22 cellular contexts compared by ENCODE assay signal in genomic region chr2:233094614-233095013, GRCh38. TPM values are rescaled to one million over a fixed set of nuclear protein-coding genes. Genes with fewer than 3 reads are reported as not detected.
DNase-seq lines count a peak whose midpoint lies in the region; ATAC-seq, FAIRE-seq and TF ChIP-seq lines count a peak whose summit lies in the region.
"Had no signal": no experiment of that assay in that cellular context is flagged by ENCODE, and none has a peak within 500 bp of the region (broad histone marks: within the 10 kb centered on the region; RNA-seq: fewer than 3 reads in every experiment).

No MANE protein-coding gene starts in this region.

- WGBS in K562 (ENCODE audit: insufficient coverage, low coverage, missing lambda C conversion rate), result 62% methylated on average over 6 of the region's 6 CpGs

- intact Hi-C loops in CD14-positive monocyte (cut with micrococcal nuclease), result loop anchor here in 1 of 2 donors (5.0 to 10.0 kb wide), 2 partner anchors 32 to 150 kb away; partner anchors contain the start of gene INPP5D
- intact Hi-C loops in CD8-positive, alpha-beta T cell (cut with DNase I, micrococcal nuclease), result no loop called here
- intact Hi-C loops in K562 (cut with micrococcal nuclease), result no loop called here

- H3K9me3 ChIP-seq in CD8-positive, alpha-beta T cell (ENCODE audit: low read length), result no peaks in the 10 kb centered on the region
- H3K9me3 ChIP-seq in K562 (replicated peaks; ENCODE audit: control insufficient read depth, insufficient read depth, low read depth, low read length), result no peaks in the 10 kb centered on the region
- H3K9me3 ChIP-seq: Caco-2, esophagus muscularis mucosa, gastroesophageal sphincter, tibial artery had no signal

- H3K27ac Mint-ChIP-seq in CD14-positive monocyte (peak overlapping the region in 4 of 7 donors; percentile 10 to 63 (median 38)), naive B cell (peak overlapping the region in 5 of 6 donors; percentile 13 to 86 (median 84))
- H3K27ac Mint-ChIP-seq in CD8-positive, alpha-beta T cell, result peak overlapping the region; percentile 60
- H3K27ac Mint-ChIP-seq in activated CD8-positive, alpha-beta memory T cell treated with anti-CD3 and anti-CD28 coated beads, Interleukin-2, amount 10 ng/mL, durations not matched to agents 7 days and 5 days, result no peak overlapping the region
- H3K27ac Mint-ChIP-seq: activated naive CD8-positive, alpha-beta T cell treated with anti-CD3 and anti-CD28 coated beads, Interleukin-2, amount 50 U/mL, for 24 hours; activated T-helper 1 cell treated with anti-CD3 and anti-CD28 coated beads, Interleukin-12 subunit alpha, Interleukin-12 subunit beta, Interleukin-2, Interleukin-4 antibody, amounts not matched to agents 30 ng/mL and 10 ng/mL and 1 ng/mL, durations not matched to agents 14 hours and 24 hours and 36 hours; stimulated activated naive CD8-positive, alpha-beta T cell treated with anti-CD3 and anti-CD28 coated beads, Interleukin-15, Interleukin-2, amounts not matched to agents 100 ng/mL and 50 ng/mL, for 24 hours had no signal

- H3K4me2 ChIP-seq in K562 (ENCODE audit: insufficient read depth, low read length), result no peak overlapping the region

- FAIRE-seq in K562 (lab: Jason Lieb, UNC), result no peak
- FAIRE-seq: H1, keratinocyte had no signal

- no peaks in the 10 kb centered on the region for H3K27me3 ChIP-seq in CD8-positive, alpha-beta T cell (ENCODE audit: insufficient read depth, low read length)
- no peaks in the 10 kb centered on the region for H3K27me3 ChIP-seq in K562 (ENCODE audit: control insufficient read depth in 2 of 2, insufficient read depth in 2 of 2, low read length in 2 of 2)

- H3K9me1 ChIP-seq in K562 (ENCODE audit: control insufficient read depth, insufficient read depth, low read length), result no peaks in the 10 kb centered on the region

- no TSS peak for BruUV-seq in K562 (replicated peaks; lab: Mats Ljungman, UMichigan)

- TF ChIP-seq EP300 in K562 (IDR thresholded peaks at IDR 0.05; ENCODE audit: low read length), result no peak

- no peaks in the 10 kb centered on the region for H3K79me2 ChIP-seq in K562 (ENCODE audit: control insufficient read depth, insufficient read depth, low read length)

- H3K4me1 ChIP-seq in CD8-positive, alpha-beta T cell (ENCODE audit: insufficient read depth, low read length), result peaks cover 19% of the 10 kb centered on the region
- H3K4me1 ChIP-seq in K562 (replicated peaks in 1 of 2; ENCODE audit: control insufficient read depth in 2 of 2, insufficient read depth in 2 of 2, low read length in 2 of 2), result peaks cover 25 to 37% of the 10 kb centered on the region in 2 experiments
- H3K4me1 ChIP-seq: Caco-2, esophagus muscularis mucosa, gastroesophageal sphincter, tibial artery had no signal

- H3K9me3 Mint-ChIP-seq in CD14-positive monocyte, result no peaks in the 10 kb centered on the region
- H3K9me3 Mint-ChIP-seq in CD8-positive, alpha-beta T cell, result no peaks in the 10 kb centered on the region
- H3K9me3 Mint-ChIP-seq in naive B cell, result no peaks in the 10 kb centered on the region
- H3K9me3 Mint-ChIP-seq in activated CD8-positive, alpha-beta memory T cell treated with anti-CD3 and anti-CD28 coated beads, Interleukin-2, amount 10 ng/mL, durations not matched to agents 7 days and 5 days (ENCODE audit: low read depth), result no peaks in the 10 kb centered on the region
- H3K9me3 Mint-ChIP-seq: activated T-helper 1 cell treated with anti-CD3 and anti-CD28 coated beads, Interleukin-12 subunit alpha, Interleukin-12 subunit beta, Interleukin-2, Interleukin-4 antibody, amounts not matched to agents 30 ng/mL and 10 ng/mL and 1 ng/mL, durations not matched to agents 14 hours and 24 hours and 36 hours; stimulated activated naive CD8-positive, alpha-beta T cell treated with anti-CD3 and anti-CD28 coated beads, Interleukin-15, Interleukin-2, amounts not matched to agents 100 ng/mL and 50 ng/mL, for 24 hours had no signal

- H3K27ac ChIP-seq in CD8-positive, alpha-beta T cell (ENCODE audit: low read depth, low read length), result no peak overlapping the region
- no peak overlapping the region for H3K27ac ChIP-seq in K562 (ENCODE audit: extremely low read depth, low read depth, low read length)
- no peak overlapping the region for H3K27ac ChIP-seq in RWPE1
- H3K27ac ChIP-seq: esophagus muscularis mucosa, gastroesophageal sphincter, tibial artery had no signal

- peak overlapping the region; percentile 17; the same call in 1 of the 2 replicates for H2AFZ ChIP-seq in K562 (ENCODE audit: low read depth, low read length)

- ATAC-seq in CD8-positive, alpha-beta T cell, result no peak
- ATAC-seq in K562 (no peak), naive B cell (ENCODE audit: low read depth in 2 of 2) (no peak), HG02798 (IDR thresholded peaks at IDR 0.05; ENCODE audit: poor library complexity, unreplicated experiment) (no peak)
- ATAC-seq in activated CD8-positive, alpha-beta memory T cell treated with anti-CD3 and anti-CD28 coated beads, Interleukin-2, amount 10 ng/mL, durations not matched to agents 7 days and 5 days, result no peak
- ATAC-seq: activated naive CD8-positive, alpha-beta T cell treated with anti-CD3 and anti-CD28 coated beads, Interleukin-2, amount 50 U/mL, for 24 hours; gastroesophageal sphincter had no signal

- in situ Hi-C loops in K562 (cut with MboI), result no loop called here

- no peak for TF ChIP-seq POLR2A in K562 (conservative IDR thresholded peaks at IDR 0.05)

- H3K27me3 Mint-ChIP-seq in CD14-positive monocyte (ENCODE audit: low read depth in 3 of 3) (no peaks in the 10 kb centered on the region), naive B cell (no peaks in the 10 kb centered on the region)
- no peaks in the 10 kb centered on the region for H3K27me3 Mint-ChIP-seq in CD8-positive, alpha-beta T cell (ENCODE audit: low read depth)
- no peaks in the 10 kb centered on the region for H3K27me3 Mint-ChIP-seq in activated CD8-positive, alpha-beta memory T cell treated with anti-CD3 and anti-CD28 coated beads, Interleukin-2, amount 10 ng/mL, durations not matched to agents 7 days and 5 days
- H3K27me3 Mint-ChIP-seq: activated naive CD8-positive, alpha-beta T cell treated with anti-CD3 and anti-CD28 coated beads, Interleukin-2, amount 50 U/mL, for 24 hours; stimulated activated naive CD8-positive, alpha-beta T cell treated with anti-CD3 and anti-CD28 coated beads, Interleukin-15, Interleukin-2, amounts not matched to agents 100 ng/mL and 50 ng/mL, for 24 hours had no signal

- CTCF ChIA-PET in CD8-positive, alpha-beta T cell (lab: Charles Lee), result no interaction called here
- CTCF ChIA-PET in K562 (lab: Yijun Ruan, JAX; ENCODE audit: low intra/inter-chr PET ratio), result no interaction called here
- CTCF ChIA-PET in RWPE1 (lab: Yijun Ruan, JAX), result no interaction called here
- CTCF ChIA-PET in activated CD8-positive, alpha-beta memory T cell treated with anti-CD3 and anti-CD28 coated beads, Interleukin-2, amount 10 ng/mL, durations not matched to agents 7 days and 5 days (lab: Charles Lee), result no interaction called here

- no peak overlapping the region for H3K4me3 Mint-ChIP-seq in CD14-positive monocyte
- no peak overlapping the region for H3K4me3 Mint-ChIP-seq in CD8-positive, alpha-beta T cell
- peak overlapping the region in 6 of 8 donors; percentile 31 to 78 (median 56) for H3K4me3 Mint-ChIP-seq in naive B cell
- no peak overlapping the region for H3K4me3 Mint-ChIP-seq in activated CD8-positive, alpha-beta memory T cell treated with anti-CD3 and anti-CD28 coated beads, Interleukin-2, amount 10 ng/mL, durations not matched to agents 7 days and 5 days
- H3K4me3 Mint-ChIP-seq: activated naive CD8-positive, alpha-beta T cell treated with anti-CD3 and anti-CD28 coated beads, Interleukin-2, amount 50 U/mL, for 24 hours; activated T-helper 1 cell treated with anti-CD3 and anti-CD28 coated beads, Interleukin-12 subunit alpha, Interleukin-12 subunit beta, Interleukin-2, Interleukin-4 antibody, amounts not matched to agents 30 ng/mL and 10 ng/mL and 1 ng/mL, durations not matched to agents 14 hours and 24 hours and 36 hours; stimulated activated naive CD8-positive, alpha-beta T cell treated with anti-CD3 and anti-CD28 coated beads, Interleukin-15, Interleukin-2, amounts not matched to agents 100 ng/mL and 50 ng/mL, for 24 hours had no signal

- POLR2A ChIA-PET in CD8-positive, alpha-beta T cell (lab: Charles Lee), result interaction anchor here (1.5 kb wide), 1 partner anchor 35 kb away, joined by 3 read pairs; the partner anchor contains the start of gene INPP5D
- POLR2A ChIA-PET in K562 (lab: Yijun Ruan, JAX) (no interaction called here), RWPE1 (lab: Yijun Ruan, JAX; ENCODE audit: low non-redundant PET) (no interaction called here)

- TF ChIP-seq CTCF in CD14-positive monocyte (IDR thresholded peaks at IDR 0.05) (no peak), K562 (IDR thresholded peaks at IDR 0.05 in 2 of 3, conservative IDR thresholded peaks at IDR 0.05 in 1 of 3; ENCODE audit: insufficient read depth in 2 of 3, low read depth in 1 of 3, low read length in 3 of 3) (no peak), RWPE1 (conservative IDR thresholded peaks at IDR 0.05; ENCODE audit: low read depth) (no peak)
- no peak for TF ChIP-seq CTCF in CD8-positive, alpha-beta T cell (IDR thresholded peaks at IDR 0.05)

- no peak for DNase-seq in CD14-positive monocyte (ENCODE audit: low spot score)
- DNase-seq in CD8-positive, alpha-beta T cell, result no peak
- no peak for DNase-seq in K562 (ENCODE audit: extremely low read depth in 1 of 4, low spot score in 3 of 4)
- DNase-seq in naive B cell, result no peak
- DNase-seq in RWPE1 (ENCODE audit: low spot score), result no peak
- no peak for DNase-seq in activated CD8-positive, alpha-beta memory T cell treated with anti-CD3 and anti-CD28 coated beads, Interleukin-2, amount 10 ng/mL, durations not matched to agents 7 days and 5 days
- DNase-seq: activated CD4-positive, alpha-beta T cell treated with anti-CD3 and anti-CD28 coated beads for 1 hour; activated naive CD8-positive, alpha-beta T cell treated with anti-CD3 and anti-CD28 coated beads, Interleukin-2, amount 50 U/mL, for 24 hours; Caco-2; hypothalamus; NCI-H1105; NCI-H524 treated with DMSO at 0.1 percent for 48 hours; nucleus accumbens; stimulated activated CD4-positive, alpha-beta T cell treated with anti-CD3 and anti-CD28 coated beads, Interleukin-4, amount 100 ng/mL, for 1 hour had no signal

- no peak for TF ChIP-seq RAD21 in K562 (CRISPR knock-in tag; conservative IDR thresholded peaks at IDR 0.05 in 1 of 2, IDR thresholded peaks at IDR 0.05 in 1 of 2)

- H3K36me3 Mint-ChIP-seq in CD14-positive monocyte (peaks cover 54 to 69% of the 10 kb centered on the region in 2 donors), naive B cell (peaks cover 0 to 16% of the 10 kb centered on the region in 2 donors)
- H3K36me3 Mint-ChIP-seq in CD8-positive, alpha-beta T cell, result peaks cover 60% of the 10 kb centered on the region
- H3K36me3 Mint-ChIP-seq in activated CD8-positive, alpha-beta memory T cell treated with anti-CD3 and anti-CD28 coated beads, Interleukin-2, amount 10 ng/mL, durations not matched to agents 7 days and 5 days, result peaks cover 45% of the 10 kb centered on the region

- no peaks in the 10 kb centered on the region for H4K20me1 ChIP-seq in K562 (replicated peaks; ENCODE audit: control insufficient read depth, insufficient read depth, low read length)

- no peak overlapping the region for H3K4me3 ChIP-seq in CD8-positive, alpha-beta T cell (ENCODE audit: low read depth, low read length)
- H3K4me3 ChIP-seq in K562, result no peak overlapping the region
- H3K4me3 ChIP-seq: esophagus muscularis mucosa, gastroesophageal sphincter, tibial artery had no signal

- no peak overlapping the region for H3K9ac ChIP-seq in K562 (ENCODE audit: insufficient read depth in 1 of 2, low read depth in 2 of 2, low read length in 2 of 2)

- peaks cover 4% of the 10 kb centered on the region for H3K36me3 ChIP-seq in CD8-positive, alpha-beta T cell (ENCODE audit: insufficient read depth, low read length)
- no peaks in the 10 kb centered on the region for H3K36me3 ChIP-seq in K562 (ENCODE audit: control insufficient read depth, insufficient read depth, low read length)
- H3K36me3 ChIP-seq: esophagus muscularis mucosa, gastroesophageal sphincter, tibial artery had no signal

- peaks cover 60% of the 10 kb centered on the region for H3K4me1 Mint-ChIP-seq in CD14-positive monocyte
- H3K4me1 Mint-ChIP-seq in CD8-positive, alpha-beta T cell (ENCODE audit: low read depth), result peaks cover 65% of the 10 kb centered on the region
- H3K4me1 Mint-ChIP-seq in naive B cell, result peaks cover 74 to 93% (median 87%) of the 10 kb centered on the region in 3 donors
- peaks cover 40% of the 10 kb centered on the region for H3K4me1 Mint-ChIP-seq in activated CD8-positive, alpha-beta memory T cell treated with anti-CD3 and anti-CD28 coated beads, Interleukin-2, amount 10 ng/mL, durations not matched to agents 7 days and 5 days

RNA-seq across cellular contexts. Expression of gene INPP5D, which starts 34.5 kb away (rescaled TPM):
- polyA plus RNA-seq in CD14-positive monocyte (10 to 100 TPM; 30.6 to 54.8 TPM), K562 (2011; rRNA removed) (0.78 and 9.7 TPM in 2 replicates), K562 (2014; fragmentation: Illumina TruSeq; extraction: Trizol) (3.7 and 4.2 TPM in 2 replicates), K562 (2014; fragmentation: Nextera tagmentation; extraction: Ambion mirVana) (under 1 TPM; 0.55 to 0.63 TPM), K562 (2014; rRNA removed) (1.9 and 2.2 TPM in 2 replicates), naive B cell (ENCODE audit: low read depth in 6 of 6) (100 to 1,000 TPM in 4 of 6 donors, 10 to 100 TPM in 2; 56.8 to 230 (median 102) TPM)
- total RNA-seq in CD8-positive, alpha-beta T cell, result 100 to 1,000 TPM; 105 to 121 TPM
- 2.4 and 2.7 TPM in 2 replicates for total RNA-seq in K562 (2011; cell fraction: chromatin; rRNA removed; ENCODE audit: low replicate concordance)
- total RNA-seq in K562 (2011; cell fraction: nucleolus; rRNA removed), result 1.5 and 1.6 TPM in 2 replicates
- total RNA-seq in K562 (2011; cell fraction: nucleoplasm; rRNA removed), result 1.3 and 3.4 TPM in 2 replicates
- total RNA-seq in K562 (2014; rRNA removed) (1.9 and 3.1 TPM in 2 replicates), K562 (2014; rRNA removed; fragmentation: Illumina TruSeq; extraction: Trizol) (2.3 and 3.9 TPM in 2 replicates), K562 (2015; rRNA removed; fragmentation: Illumina TruSeq; extraction: Trizol) (4.5 and 6.2 TPM in 2 replicates), K562 (2021) (4.3 and 5.6 TPM in 2 replicates)
- polyA plus RNA-seq in K562 (2011; cell fraction: cytosol; rRNA removed), result 0.67 and 4.5 TPM in 2 replicates
- 2.0 and 13.9 TPM in 2 replicates for polyA plus RNA-seq in K562 (2011; cell fraction: nucleus; rRNA removed)
- 3.4 and 7.8 TPM in 2 replicates for polyA plus RNA-seq in K562 (2012)
- polyA minus RNA-seq in K562 (2011; rRNA and poly(A)+ RNA removed), result 1.4 and 16.3 TPM in 2 replicates
- 1.5 and 18.9 TPM in 2 replicates for polyA minus RNA-seq in K562 (2011; cell fraction: cytosol; rRNA and poly(A)+ RNA removed)
- 2.2 and 16.2 TPM in 2 replicates for polyA minus RNA-seq in K562 (2011; cell fraction: nucleus; rRNA and poly(A)+ RNA removed)
- 100 to 1,000 TPM; 140 to 152 TPM for total RNA-seq in activated CD8-positive, alpha-beta memory T cell treated with anti-CD3 and anti-CD28 coated beads, Interleukin-2, amount 10 ng/mL, durations not matched to agents 7 days and 5 days
- total RNA-seq: Caco-2 had no signal

Comparison
In these comparisons a context has a peak if more than half of its experiments do, and no peak if none do; other contexts are left out.
1. H3K4me3 Mint-ChIP-seq: peak in naive B cell (6 of 8); none in CD14-positive monocyte (0 of 2), CD8-positive, alpha-beta T cell (single experiment) and activated CD8-positive, alpha-beta memory T cell treated with anti-CD3 and anti-CD28 coated beads, Interleukin-2, amount 10 ng/mL, durations not matched to agents 7 days and 5 days (single experiment).
2. RNA of gene INPP5D, which starts 34.5 kb away (total RNA-seq): 140 to 152 TPM in activated CD8-positive, alpha-beta memory T cell treated with anti-CD3 and anti-CD28 coated beads, Interleukin-2, amount 10 ng/mL, durations not matched to agents 7 days and 5 days and 105 to 121 TPM in CD8-positive, alpha-beta T cell; 1.3 to 6.2 TPM in K562; every median in the first group is over 10 times any median in the second.